ENCODE assay signal across 18 cellular contexts in genomic region chr19:35006999-35007365, GRCh38. TPM values are rescaled to one million over a fixed set of nuclear protein-coding genes. Genes with fewer than 3 reads are reported as not detected.
DNase-seq lines count a peak whose midpoint lies in the region; ATAC-seq, FAIRE-seq and TF ChIP-seq lines count a peak whose summit lies in the region.
"Had no signal": no experiment of that assay in that cellular context is flagged by ENCODE, and none has a peak within 500 bp of the region (broad histone marks: within the 10 kb centered on the region; RNA-seq: fewer than 3 reads in every experiment).

No MANE protein-coding gene starts in this region.

- H3K27me3 ChIP-seq in Caco-2 (replicated peaks; ENCODE audit: control insufficient read depth, insufficient read depth, low read length) (no peaks in the 10 kb centered on the region), brain microvascular endothelial cell (replicated peaks) (no peaks in the 10 kb centered on the region), osteoblast (ENCODE audit: insufficient read depth, low read length) (no peaks in the 10 kb centered on the region)
- H3K27me3 ChIP-seq in effector memory CD4-positive, alpha-beta T cell (replicated peaks; ENCODE audit: control insufficient read depth, insufficient read depth, low read length, poor library complexity, severe bottlenecking) = no peaks in the 10 kb centered on the region
- H3K27me3 ChIP-seq: BLaER1, SJSA1, tibial artery had no signal

- H3K4me2 ChIP-seq in A549 (peak overlapping the region; percentile 76), osteoblast (ENCODE audit: insufficient read depth, low read length) (peak overlapping the region; percentile 21)
- H3K4me2 ChIP-seq: BLaER1 had no signal

- H3K4me3 ChIP-seq in A549 (peak overlapping the region; percentile 25), Caco-2 (ENCODE audit: low read depth, low read length) (no peak overlapping the region), brain microvascular endothelial cell (ENCODE audit: low read depth, low read length) (no peak overlapping the region), osteoblast (ENCODE audit: insufficient read depth, low read length) (no peak overlapping the region)
- no peak overlapping the region for H3K4me3 ChIP-seq in effector memory CD4-positive, alpha-beta T cell (ENCODE audit: insufficient read depth, low read depth, low read length, poor library complexity, severe bottlenecking)
- H3K4me3 ChIP-seq: BLaER1, SJSA1, tibial artery had no signal

- peak overlapping the region; percentile 70 for H3K4me3 Mint-ChIP-seq in Caco-2 (ENCODE audit: unreplicated experiment)
- H3K4me3 Mint-ChIP-seq: IgD-negative memory B cell, memory B cell had no signal

- TF ChIP-seq POLR2A in A549 (IDR thresholded peaks at IDR 0.05; ENCODE audit: low read length) = no peak

- BruUV-seq in Caco-2 (replicated peaks; lab: Mats Ljungman, UMichigan) = no TSS peak

- no peak for DNase-seq in A549 (ENCODE audit: low read depth in 1 of 2, low spot score in 1 of 2)
- no peak for DNase-seq in Caco-2
- DNase-seq in brain microvascular endothelial cell = no peak
- DNase-seq in osteoblast (ENCODE audit: insufficient read length, low spot score, missing footprints) = peak; percentile 59
- no peak for DNase-seq in DMS53 (lab: John Stamatoyannopoulos, UW)
- DNase-seq in effector memory CD4-positive, alpha-beta T cell = no peak
- DNase-seq: cortex of kidney, NCI-H1092 treated with DMSO at 0.1 percent for 48 hours, NCI-H2171, occipital lobe, tibial artery had no signal

- intact Hi-C loops in Caco-2 (cut with micrococcal nuclease; ENCODE audit: unreplicated experiment) = loop anchor here (1.0 to 2.0 kb wide), 4 partner anchors 22 to 168 kb away; partner anchors contain the start of gene HPN

- TF ChIP-seq EP300 in A549 (IDR thresholded peaks at IDR 0.05) = no peak

- peak overlapping the region; percentile 98 for H3K27ac Mint-ChIP-seq in Caco-2 (ENCODE audit: unreplicated experiment)
- H3K27ac Mint-ChIP-seq: memory B cell had no signal

- ATAC-seq in A549 (peak in 1 of 2 experiments; percentile 4; a peak in 3 of 6 replicates), HG02571 (IDR thresholded peaks at IDR 0.05; ENCODE audit: unreplicated experiment) (no peak), GM19328 (IDR thresholded peaks at IDR 0.05; ENCODE audit: unreplicated experiment) (no peak)

- peaks cover 45% of the 10 kb centered on the region for H4K20me1 ChIP-seq in osteoblast (ENCODE audit: insufficient read depth, low read length)

- peaks cover 51% of the 10 kb centered on the region for H3K4me1 Mint-ChIP-seq in Caco-2 (ENCODE audit: low read depth, unreplicated experiment)

- no peak overlapping the region for H2AFZ ChIP-seq in osteoblast (ENCODE audit: low read length)

- no peak for TF ChIP-seq RAD21 in A549 (conservative IDR thresholded peaks at IDR 0.05 in 1 of 2, IDR thresholded peaks at IDR 0.05 in 1 of 2)

- peaks cover 9% of the 10 kb centered on the region for H3K36me3 ChIP-seq in Caco-2 (ENCODE audit: control insufficient read depth, insufficient read depth, low read length)
- H3K36me3 ChIP-seq in brain microvascular endothelial cell (replicated peaks) = peaks cover 24% of the 10 kb centered on the region
- peaks cover 20% of the 10 kb centered on the region for H3K36me3 ChIP-seq in osteoblast (ENCODE audit: insufficient read depth, low read length)
- peaks cover 40% of the 10 kb centered on the region for H3K36me3 ChIP-seq in effector memory CD4-positive, alpha-beta T cell (ENCODE audit: control insufficient read depth, insufficient read depth, low read length)

- H3K4me1 ChIP-seq in A549 (peaks cover 78% of the 10 kb centered on the region), Caco-2 (peaks cover 51% of the 10 kb centered on the region), osteoblast (ENCODE audit: insufficient read depth, low read length) (peaks cover 18% of the 10 kb centered on the region)
- H3K4me1 ChIP-seq in effector memory CD4-positive, alpha-beta T cell (ENCODE audit: control insufficient read depth, insufficient read depth, low read length, poor library complexity, severe bottlenecking) = peaks cover 37% of the 10 kb centered on the region

- POLR2A ChIA-PET in A549 (lab: Yijun Ruan, JAX) = interaction anchor here (0.8 to 3.7 kb wide), 14 partner anchors 8 to 329 kb away, joined by 3 to 45 read pairs (median 6); partner anchors contain the start of genes SCN1B, ZNF181, ZNF30 and ZNF302
- POLR2A ChIA-PET in Caco-2 (lab: Charles Lee) = interaction anchor here (0.7 to 1.4 kb wide), 5 partner anchors 12 to 80 kb away, joined by 4 to 14 read pairs (median 7); partner anchors contain the start of genes HPN and ZNF30

- FAIRE-seq in A549 (lab: Jason Lieb, UNC) = no peak

- peaks cover 79% of the 10 kb centered on the region for H3K36me3 Mint-ChIP-seq in Caco-2 (ENCODE audit: insufficient read depth, unreplicated experiment)
- H3K36me3 Mint-ChIP-seq: IgD-negative memory B cell had no signal

- WGBS in A549 (ENCODE audit: missing lambda C conversion rate) = 92% methylated on average over 5 of the region's 5 CpGs

- peaks cover 42% of the 10 kb centered on the region for H3K79me2 ChIP-seq in osteoblast (ENCODE audit: insufficient read depth, low read length)

- H3K9me3 ChIP-seq in A549 = no peaks in the 10 kb centered on the region
- H3K9me3 ChIP-seq in Caco-2 = no peaks in the 10 kb centered on the region
- no peaks in the 10 kb centered on the region for H3K9me3 ChIP-seq in osteoblast (ENCODE audit: low read depth, low read length)
- H3K9me3 ChIP-seq in effector memory CD4-positive, alpha-beta T cell (ENCODE audit: control insufficient read depth, low read length) = no peaks in the 10 kb centered on the region
- H3K9me3 ChIP-seq: BLaER1, SJSA1, tibial artery had no signal

- H3K9me3 Mint-ChIP-seq in Caco-2 (ENCODE audit: unreplicated experiment) = no peaks in the 10 kb centered on the region
- H3K9me3 Mint-ChIP-seq: IgD-negative memory B cell, memory B cell had no signal

- CTCF ChIA-PET in A549 (lab: Yijun Ruan, JAX) = interaction anchor here (0.8 to 61.4 kb wide), 13 partner anchors 5 to 137 kb away, joined by 3 to 1860 read pairs (median 5); partner anchors contain the start of genes FXYD7, GRAMD1A, SCN1B and ZNF792
- CTCF ChIA-PET in Caco-2 (lab: Charles Lee) = interaction anchor here (0.9 to 1.4 kb wide), 3 partner anchors 7 to 80 kb away, joined by 3 to 6 read pairs (median 5); partner anchors contain the start of gene ZNF30

- H3K27ac ChIP-seq in A549 (peak overlapping the region; percentile 93 to 94), brain microvascular endothelial cell (peak overlapping the region; percentile 50), osteoblast (ENCODE audit: low read depth, low read length) (peak overlapping the region; percentile 19)
- H3K27ac ChIP-seq in effector memory CD4-positive, alpha-beta T cell (ENCODE audit: insufficient read depth, low read length, poor library complexity, severe bottlenecking) = no peak overlapping the region
- H3K27ac ChIP-seq: BLaER1, SJSA1, tibial artery had no signal

- TF ChIP-seq CTCF in A549 (IDR thresholded peaks at IDR 0.05) (no peak), Caco-2 (IDR thresholded peaks at IDR 0.05; ENCODE audit: insufficient read depth in 1 of 2, low read depth in 1 of 2, low read length in 1 of 2, severe bottlenecking in 1 of 2, unreplicated experiment in 1 of 2) (no peak), brain microvascular endothelial cell (IDR thresholded peaks at IDR 0.05; ENCODE audit: low read depth, low read length, missing control alignments) (no peak), osteoblast (IDR thresholded peaks at IDR 0.05; ENCODE audit: extremely low read depth, low read depth, low read length) (no peak)

- H3K27me3 Mint-ChIP-seq in Caco-2 (ENCODE audit: insufficient read depth, unreplicated experiment) = no peaks in the 10 kb centered on the region
- H3K27me3 Mint-ChIP-seq: IgD-negative memory B cell, memory B cell had no signal

- in situ Hi-C loops in brain microvascular endothelial cell (cut with HindIII; ENCODE audit: low pct_ligation_motif_present, low sequenced_read_pairs) = no loop called here

TF ChIP-seq in A549, 52 proteins besides CTCF, POLR2A, EP300 and RAD21:
- 0 out of 2 replicates have a peak, but pooled peaks have one; percentile 9 for TF ChIP-seq EHF (CRISPR knock-in tag; IDR thresholded peaks at IDR 0.05)
- no peak for TF ChIP-seq ZSCAN20 (CRISPR knock-in tag; IDR thresholded peaks at IDR 0.05)

RNA-seq across cellular contexts. Expression of gene GRAMD1A, which starts 6.9 kb away (rescaled TPM):
- polyA plus RNA-seq in A549 (2011; rRNA removed) (184 and 221 TPM in 2 replicates), A549 (2017; fragmentation: RNase III; extraction: RNeasy Plus Mini Kit Qiagen cat#74134 plus additional on column Dnase treatment) (104 to 131 TPM (median 128 TPM) in 3 replicates)
- 170 and 209 TPM in 2 replicates for polyA plus RNA-seq in A549 (2012; cell fraction: cytosol; rRNA removed)
- 411 and 413 TPM in 2 replicates for polyA plus RNA-seq in A549 (2012; cell fraction: nucleus; rRNA removed)
- 237 and 239 TPM in 2 replicates for polyA minus RNA-seq in A549 (2011; rRNA and poly(A)+ RNA removed)
- total RNA-seq in Caco-2 (2022) (110 and 132 TPM in 2 replicates), osteoblast (29.7 and 33.6 TPM in 2 replicates)

RNA-seq across cellular contexts. Expression of gene SCN1B, which starts 23.3 kb away (rescaled TPM):
- polyA plus RNA-seq in A549 (2011; rRNA removed) = 11.0 and 12.8 TPM in 2 replicates
- polyA plus RNA-seq in A549 (2012; cell fraction: cytosol; rRNA removed) = 14.1 and 15.1 TPM in 2 replicates
- polyA plus RNA-seq in A549 (2012; cell fraction: nucleus; rRNA removed) = 21.3 and 22.5 TPM in 2 replicates
- polyA plus RNA-seq in A549 (2017; fragmentation: RNase III; extraction: RNeasy Plus Mini Kit Qiagen cat#74134 plus additional on column Dnase treatment) = 10.3 to 11.4 TPM (median 11.3 TPM) in 3 replicates
- 7.9 and 12.7 TPM in 2 replicates for polyA minus RNA-seq in A549 (2011; rRNA and poly(A)+ RNA removed)
- 1.7 and 1.9 TPM in 2 replicates for total RNA-seq in Caco-2 (2022)
- total RNA-seq in osteoblast = 4.7 and 5.6 TPM in 2 replicates
- polyA plus RNA-seq: IgD-negative memory B cell had no signal

RNA-seq across cellular contexts. Expression of gene HPN, which starts 34.5 kb away (rescaled TPM):
- polyA plus RNA-seq in A549 (2011; rRNA removed) (0.08 and 0.09 TPM in 2 replicates), A549 (2017; fragmentation: RNase III; extraction: RNeasy Plus Mini Kit Qiagen cat#74134 plus additional on column Dnase treatment) (0.04 to 0.12 TPM (median 0.06 TPM) in 3 replicates)
- polyA plus RNA-seq in A549 (2012; cell fraction: cytosol; rRNA removed) = 0.04 TPM in 2 replicates
- 0.47 and 0.66 TPM in 2 replicates for polyA plus RNA-seq in A549 (2012; cell fraction: nucleus; rRNA removed)
- not detected in 2 replicates for polyA minus RNA-seq in A549 (2011; rRNA and poly(A)+ RNA removed)
- total RNA-seq in Caco-2 (2022) (20.8 and 21.1 TPM in 2 replicates), osteoblast (under 0.01 and 0.29 TPM in 2 replicates)
- total RNA-seq: activated CD8-positive, alpha-beta memory T cell treated with anti-CD3 and anti-CD28 coated beads for 36 hours; occipital lobe; SJSA1 had no signal
- polyA plus RNA-seq: IgD-negative memory B cell had no signal

RNA-seq across cellular contexts. Expression of gene ZNF792, which starts 43.0 kb away (rescaled TPM):
- 3.7 and 5.0 TPM in 2 replicates for polyA plus RNA-seq in A549 (2011; rRNA removed)
- 1.2 and 1.4 TPM in 2 replicates for polyA plus RNA-seq in A549 (2012; cell fraction: cytosol; rRNA removed)
- 1.2 and 1.7 TPM in 2 replicates for polyA plus RNA-seq in A549 (2012; cell fraction: nucleus; rRNA removed)
- 1.9 to 2.2 TPM (median 2.0 TPM) in 3 replicates for polyA plus RNA-seq in A549 (2017; fragmentation: RNase III; extraction: RNeasy Plus Mini Kit Qiagen cat#74134 plus additional on column Dnase treatment)
- 11.1 and 15.0 TPM in 2 replicates for polyA minus RNA-seq in A549 (2011; rRNA and poly(A)+ RNA removed)
- total RNA-seq in Caco-2 (2022) = 4.5 and 5.6 TPM in 2 replicates
- 6.2 TPM in 2 replicates for total RNA-seq in osteoblast

Comparison
In these comparisons a context has a peak if more than half of its experiments do, and no peak if none do; other contexts are left out.
1. RNA of gene HPN, which starts 34.5 kb away (total RNA-seq): 20.8 to 21.1 TPM in Caco-2; under 0.01 to 0.29 TPM in osteoblast; every median in the first group is over 10 times any median in the second.